In the genomic region with DNA sequence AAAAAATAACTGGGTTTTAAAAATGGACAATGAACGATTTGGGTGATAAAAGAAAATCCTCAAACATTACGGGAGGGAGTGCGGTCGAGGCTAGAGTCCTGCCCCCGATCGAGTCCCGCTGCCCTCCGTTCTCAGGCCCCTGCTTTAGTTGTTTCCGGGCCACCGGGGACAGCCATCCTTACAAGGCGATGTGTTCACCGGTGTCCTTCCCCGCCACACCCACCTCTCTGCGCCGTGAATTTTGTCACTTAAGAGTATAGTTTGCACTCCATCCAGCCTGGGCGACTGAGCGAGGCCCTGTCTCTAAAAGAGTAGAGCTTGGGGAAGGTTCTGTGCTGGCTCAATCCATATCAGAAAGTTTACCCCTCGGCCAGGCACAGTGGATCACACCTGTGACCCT, we compare ENCODE assay signal across 10 cellular contexts. TPM values are rescaled to one million over a fixed set of nuclear protein-coding genes. Genes with fewer than 3 reads are reported as not detected.
DNase-seq lines count a peak whose midpoint lies in the region; ATAC-seq and TF ChIP-seq lines count a peak whose summit lies in the region.
"Had no signal": no experiment of that assay in that cellular context is flagged by ENCODE, and none has a peak within 500 bp of the region (broad histone marks: within the 10 kb centered on the region; RNA-seq: fewer than 3 reads in every experiment).

No MANE protein-coding gene starts in this region.

- peaks cover 25% of the 10 kb centered on the region for H3K4me1 Mint-ChIP-seq in CD4-positive, alpha-beta T cell (ENCODE audit: low read depth)
- peaks cover 17% of the 10 kb centered on the region for H3K4me1 Mint-ChIP-seq in glutamatergic neuron (ENCODE audit: low read depth, unreplicated experiment)
- peaks cover 14% of the 10 kb centered on the region for H3K4me1 Mint-ChIP-seq in progenitor cell of endocrine pancreas (ENCODE audit: low read depth)

- no peak overlapping the region for H3K27ac ChIP-seq in CD4-positive, alpha-beta T cell (ENCODE audit: low read depth, low read length)
- peak overlapping the region; percentile 96 for H3K27ac ChIP-seq in RWPE1

- POLR2A ChIA-PET in CD4-positive, alpha-beta T cell (lab: Charles Lee) = interaction anchor here (0.6 to 1.3 kb wide), 2 partner anchors 28 to 31 kb away, joined by 3 read pairs; no protein-coding TSS in a partner anchor
- POLR2A ChIA-PET in RWPE1 (lab: Yijun Ruan, JAX; ENCODE audit: low non-redundant PET) = interaction anchor here (0.7 kb wide), 1 partner anchor 27 kb away, joined by 6 read pairs; no protein-coding TSS in a partner anchor

- H3K27me3 ChIP-seq in CD4-positive, alpha-beta T cell (ENCODE audit: control insufficient read depth, insufficient read depth, low read length) = no peaks in the 10 kb centered on the region

- TF ChIP-seq CTCF in CD4-positive, alpha-beta T cell (IDR thresholded peaks at IDR 0.05) = no peak
- TF ChIP-seq CTCF in RWPE1 (conservative IDR thresholded peaks at IDR 0.05; ENCODE audit: low read depth) (no peak), glutamatergic neuron (IDR thresholded peaks at IDR 0.05; ENCODE audit: partially characterized antibody, unreplicated experiment) (no peak), progenitor cell of endocrine pancreas (IDR thresholded peaks at IDR 0.05; ENCODE audit: unreplicated experiment) (no peak)

- no peaks in the 10 kb centered on the region for H3K27me3 Mint-ChIP-seq in CD4-positive, alpha-beta T cell
- H3K27me3 Mint-ChIP-seq in glutamatergic neuron (ENCODE audit: unreplicated experiment) = peaks cover 10% of the 10 kb centered on the region
- no peaks in the 10 kb centered on the region for H3K27me3 Mint-ChIP-seq in progenitor cell of endocrine pancreas

- H3K9me3 ChIP-seq in CD4-positive, alpha-beta T cell (ENCODE audit: control insufficient read depth, low read length) = no peaks in the 10 kb centered on the region

- intact Hi-C loops in CD4-positive, alpha-beta T cell (cut with DNase I, micrococcal nuclease) = no loop called here

- H3K27ac Mint-ChIP-seq in CD4-positive, alpha-beta T cell = peak overlapping the region; percentile 14
- peak overlapping the region; percentile 87 for H3K27ac Mint-ChIP-seq in glutamatergic neuron (ENCODE audit: unreplicated experiment)
- H3K27ac Mint-ChIP-seq in progenitor cell of endocrine pancreas = peak overlapping the region; percentile 76

- no peak for ATAC-seq in CD4-positive, alpha-beta T cell (ENCODE audit: poor library complexity)

- H3K36me3 Mint-ChIP-seq in CD4-positive, alpha-beta T cell (ENCODE audit: low read depth) = peaks cover 9% of the 10 kb centered on the region
- H3K36me3 Mint-ChIP-seq in glutamatergic neuron (ENCODE audit: unreplicated experiment) = no peaks in the 10 kb centered on the region
- H3K36me3 Mint-ChIP-seq in progenitor cell of endocrine pancreas (ENCODE audit: insufficient read depth) = peaks cover 3% of the 10 kb centered on the region

- no peak for DNase-seq in CD4-positive, alpha-beta T cell
- DNase-seq in RWPE1 (ENCODE audit: low spot score) = no peak
- no peak for DNase-seq in glutamatergic neuron
- DNase-seq in progenitor cell of endocrine pancreas (ENCODE audit: low spot score, unreplicated experiment) = no peak
- no peak for DNase-seq in hypothalamus (lab: John Stamatoyannopoulos, UW)
- no peak for DNase-seq in midbrain (lab: John Stamatoyannopoulos, UW)
- DNase-seq in DMS79 (lab: John Stamatoyannopoulos, UW) = no peak
- no peak for DNase-seq in NOMO-1 (lab: John Stamatoyannopoulos, UW; ENCODE audit: unreplicated experiment in 2 of 2)
- DNase-seq: foreskin melanocyte, NCI-H446 treated with DMSO at 0.1 percent for 48 hours had no signal

- no peaks in the 10 kb centered on the region for H3K9me3 Mint-ChIP-seq in CD4-positive, alpha-beta T cell
- H3K9me3 Mint-ChIP-seq in glutamatergic neuron (ENCODE audit: unreplicated experiment) = peaks cover 8% of the 10 kb centered on the region
- no peaks in the 10 kb centered on the region for H3K9me3 Mint-ChIP-seq in progenitor cell of endocrine pancreas (ENCODE audit: low read depth)

- CTCF ChIA-PET in CD4-positive, alpha-beta T cell (lab: Charles Lee) = no interaction called here
- CTCF ChIA-PET in RWPE1 (lab: Yijun Ruan, JAX) = no interaction called here

- peak overlapping the region; percentile 76 for H3K4me3 Mint-ChIP-seq in CD4-positive, alpha-beta T cell
- H3K4me3 Mint-ChIP-seq in glutamatergic neuron (ENCODE audit: unreplicated experiment) (peak overlapping the region; percentile 68), progenitor cell of endocrine pancreas (ENCODE audit: low read depth) (peak overlapping the region; percentile 38)

RNA-seq across cellular contexts. Expression of a gene that starts 2.9 kb away (rescaled TPM):
- total RNA-seq in CD4-positive, alpha-beta T cell = 10 to 100 TPM; 85.0 to 91.6 TPM
- total RNA-seq in glutamatergic neuron (ENCODE audit: unreplicated experiment) = 168 TPM
- total RNA-seq in progenitor cell of endocrine pancreas = 111 and 122 TPM in 2 replicates

RNA-seq across cellular contexts. Expression of a gene that starts 31.8 kb away (rescaled TPM):
- total RNA-seq in CD4-positive, alpha-beta T cell = 10 to 100 TPM; 17.7 to 18.2 TPM
- total RNA-seq in glutamatergic neuron (ENCODE audit: unreplicated experiment) (28.1 TPM), progenitor cell of endocrine pancreas (38.5 and 40.4 TPM in 2 replicates)

RNA-seq across cellular contexts. Expression of a gene that starts 52.5 kb away (rescaled TPM):
- 10 to 100 TPM; 56.4 to 56.5 TPM for total RNA-seq in CD4-positive, alpha-beta T cell
- total RNA-seq in glutamatergic neuron (ENCODE audit: unreplicated experiment) = 85.8 TPM
- total RNA-seq in progenitor cell of endocrine pancreas = 63.0 and 66.6 TPM in 2 replicates

Comparison
In these comparisons a context has a peak if more than half of its experiments do, and no peak if none do; other contexts are left out.
1. H3K27ac Mint-ChIP-seq: peak in every context shown above with its lines; median percentile 87 in glutamatergic neuron; 76 in progenitor cell of endocrine pancreas; 14 in CD4-positive, alpha-beta T cell.